9 cellular contexts compared by ENCODE assay signal in genomic region chr2:20618468-20618885, GRCh38. TPM values are rescaled to one million over a fixed set of nuclear protein-coding genes. Genes with fewer than 3 reads are reported as not detected.
DNase-seq lines count a peak whose midpoint lies in the region; ATAC-seq and TF ChIP-seq lines count a peak whose summit lies in the region.
"Had no signal": no experiment of that assay in that cellular context is flagged by ENCODE, and none has a peak within 500 bp of the region (broad histone marks: within the 10 kb centered on the region; RNA-seq: fewer than 3 reads in every experiment).

No MANE protein-coding gene starts in this region.

- no peak for TF ChIP-seq EP300 in esophagus muscularis mucosa (IDR thresholded peaks at IDR 0.05)

- POLR2A ChIA-PET in RWPE1 (lab: Yijun Ruan, JAX; ENCODE audit: low non-redundant PET) = no interaction called here

- DNase-seq in RWPE1 (ENCODE audit: low spot score) (no peak), esophagus muscularis mucosa (ENCODE audit: extremely low spot score) (no peak), tibial artery (peak; percentile 82 to 95), NCI-H2029 treated with DMSO at 0.1 percent for 48 hours (lab: John Stamatoyannopoulos, UW) (no peak)
- no peak for DNase-seq in effector CD8-positive, alpha-beta T cell (lab: John Stamatoyannopoulos, UW)
- DNase-seq: effector CD4-positive, alpha-beta T cell had no signal

- no peak for ATAC-seq in GM19455 (IDR thresholded peaks at IDR 0.05; ENCODE audit: unreplicated experiment)

- no peaks in the 10 kb centered on the region for H3K9me3 ChIP-seq in esophagus muscularis mucosa
- H3K9me3 ChIP-seq in muscle layer of colon (ENCODE audit: low read length) = no peaks in the 10 kb centered on the region
- H3K9me3 ChIP-seq in tibial artery = no peaks in the 10 kb centered on the region

- H3K36me3 ChIP-seq in esophagus muscularis mucosa (peaks cover 22 to 39% (median 30%) of the 10 kb centered on the region in 4 donors), muscle layer of colon (ENCODE audit: insufficient read depth, low read length) (peaks cover 46% of the 10 kb centered on the region), tibial artery (peaks cover 31 to 38% (median 38%) of the 10 kb centered on the region in 3 donors)

- WGBS in esophagus muscularis mucosa = 40% methylated on average over 1 of the region's 10 CpGs

- H3K27me3 ChIP-seq in esophagus muscularis mucosa = no peaks in the 10 kb centered on the region
- H3K27me3 ChIP-seq in muscle layer of colon (ENCODE audit: control insufficient read depth in 1 of 2, insufficient read depth in 2 of 2, low read length in 2 of 2) = no peaks in the 10 kb centered on the region
- no peaks in the 10 kb centered on the region for H3K27me3 ChIP-seq in tibial artery

- H3K4me1 ChIP-seq in esophagus muscularis mucosa (peaks cover 84 to 98% (median 87%) of the 10 kb centered on the region in 4 donors), muscle layer of colon (ENCODE audit: insufficient read depth, low read length) (peaks cover 78% of the 10 kb centered on the region), tibial artery (peaks cover 16 to 78% (median 72%) of the 10 kb centered on the region in 4 donors)

- intact Hi-C loops in esophagus muscularis mucosa (cut with DNase I) (no loop called here), tibial artery (cut with DNase I; ENCODE audit: low total_unique reads) (loop anchor here (2.0 to 5.0 kb wide), 2 partner anchors 16 to 166 kb away; no protein-coding TSS in a partner anchor)

- no peak for TF ChIP-seq POLR2A in esophagus muscularis mucosa (IDR thresholded peaks at IDR 0.05; ENCODE audit: low read depth)

- peak overlapping the region; percentile 89 for H3K9ac ChIP-seq in muscle layer of colon (ENCODE audit: low read length)

- CTCF ChIA-PET in RWPE1 (lab: Yijun Ruan, JAX) = interaction anchor here (0.6 to 1.2 kb wide), 3 partner anchors 12 to 41 kb away, joined by 3 to 4 read pairs (median 4); no protein-coding TSS in a partner anchor

- H3K4me3 ChIP-seq in esophagus muscularis mucosa = peak overlapping the region in 2 of 4 donors; percentile 8 to 12
- H3K4me3 ChIP-seq in muscle layer of colon (ENCODE audit: low read depth in 1 of 2, low read length in 2 of 2) = peak overlapping the region in 1 of 2 donors; percentile 21
- H3K4me3 ChIP-seq in tibial artery = peak overlapping the region; percentile 1 to 2

- TF ChIP-seq CTCF in RWPE1 (conservative IDR thresholded peaks at IDR 0.05; ENCODE audit: low read depth) = no peak
- TF ChIP-seq CTCF in esophagus muscularis mucosa (IDR thresholded peaks at IDR 0.05) = no peak
- TF ChIP-seq CTCF in tibial artery (IDR thresholded peaks at IDR 0.05) = no peak

- peak overlapping the region; percentile 75 for H3K27ac ChIP-seq in RWPE1
- H3K27ac ChIP-seq in esophagus muscularis mucosa (replicated peaks in 1 of 4) = peak overlapping the region; percentile 96 to 99 (median 96)
- peak overlapping the region; percentile 99 for H3K27ac ChIP-seq in muscle layer of colon (ENCODE audit: low read depth, low read length)
- peak overlapping the region; percentile 97 to 99 for H3K27ac ChIP-seq in tibial artery

RNA-seq across cellular contexts. Expression of gene HS1BP3, which starts 32.4 kb away (rescaled TPM):
- 10 to 100 TPM; 42.6 to 95.6 (median 60.0) TPM for total RNA-seq in esophagus muscularis mucosa

RNA-seq across cellular contexts. Expression of gene GDF7, which starts 48.5 kb away (rescaled TPM):
- 10 to 100 TPM in 1 of 4 donors, 1 to 10 TPM in 3; 2.7 to 10.4 (median 7.4) TPM for total RNA-seq in esophagus muscularis mucosa
- total RNA-seq: T-helper 1 cell treated with Interleukin-12 subunit alpha and Interleukin-12 subunit beta and Interleukin-4 antibody, amounts not matched to agents 30 ng/mL and 1 ng/mL, for 36 hours had no signal

Comparison
In these comparisons a context has a peak if more than half of its experiments do, and no peak if none do; other contexts are left out.
1. DNase-seq: peak in tibial artery (2 of 2); none in RWPE1 (single experiment), esophagus muscularis mucosa (single experiment), NCI-H2029 treated with DMSO at 0.1 percent for 48 hours (single experiment) and effector CD8-positive, alpha-beta T cell (single experiment).
2. Peak in every context shown above with its lines, with median percentiles within 50 percentile points of each other: H3K27ac ChIP-seq.